Comparison of ENCODE assay signal across 19 cellular contexts in the genomic region with DNA sequence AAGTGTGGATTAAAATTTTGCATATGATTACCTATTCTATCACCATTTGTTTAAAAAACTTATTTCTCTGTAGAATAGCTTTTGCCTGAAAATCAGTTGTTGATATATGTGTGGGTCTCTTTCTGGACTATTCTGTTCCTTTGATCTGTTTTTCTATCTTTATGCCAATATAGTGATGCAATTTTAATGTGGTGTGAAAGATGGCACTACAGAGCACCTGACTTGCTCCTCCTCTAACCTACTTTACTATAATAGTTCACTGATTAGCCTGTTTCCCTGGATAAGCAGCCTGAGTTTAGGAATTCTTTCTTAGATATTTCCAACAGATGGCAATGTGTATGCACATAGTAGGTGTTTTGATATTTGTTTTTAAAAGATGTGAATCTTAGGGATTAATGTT.
A peak's percentile ranks its signal among the peaks of the same experiment; 100 is the strongest.
DNase-seq lines count a peak whose midpoint lies in the region; ATAC-seq and TF ChIP-seq lines count a peak whose summit lies in the region.
"Had no signal": no experiment of that assay in that cellular context is flagged by ENCODE, and none has a peak within 500 bp of the region (broad histone marks: within the 10 kb centered on the region; RNA-seq: fewer than 3 reads in every experiment).

No MANE protein-coding gene starts in this region.

- no peak for ATAC-seq in DND-41 (ENCODE audit: insufficient read depth, low read depth)
- ATAC-seq: K562 had no signal

- no peak overlapping the region for H3K4me3 Mint-ChIP-seq in chondrocyte (ENCODE audit: unreplicated experiment)
- H3K4me3 Mint-ChIP-seq: HFFc6 had no signal

- H4K20me1 ChIP-seq in DND-41 (ENCODE audit: insufficient read depth, low read length) (peaks cover 3% of the 10 kb centered on the region; the same call in 1 of the 2 replicates), PC-9 (ENCODE audit: insufficient read depth) (no peaks in the 10 kb centered on the region)

- peaks cover 13% of the 10 kb centered on the region for H3K4me1 Mint-ChIP-seq in chondrocyte (ENCODE audit: low read depth)

- H3K9ac ChIP-seq in DND-41 (ENCODE audit: low read depth, low read length), result no peak overlapping the region
- H3K9ac ChIP-seq: BLaER1 had no signal

- H3K27me3 ChIP-seq in DND-41 (ENCODE audit: insufficient read depth, low read length, poor library complexity) (no peaks in the 10 kb centered on the region), PC-9 (ENCODE audit: insufficient read depth, low read depth) (no peaks in the 10 kb centered on the region)
- H3K27me3 ChIP-seq: BLaER1 had no signal

- intact Hi-C loops in PC-9 (cut with micrococcal nuclease; ENCODE audit: unreplicated experiment), result no loop called here

- H3K79me2 ChIP-seq in DND-41 (ENCODE audit: insufficient read depth, low read length) (peaks cover 50% of the 10 kb centered on the region), PC-9 (ENCODE audit: low read depth) (no peaks in the 10 kb centered on the region)

- H3K9me3 ChIP-seq in DND-41 (ENCODE audit: insufficient read depth, low read length, severe bottlenecking) (no peaks in the 10 kb centered on the region), PC-9 (ENCODE audit: insufficient read depth, low read depth) (no peaks in the 10 kb centered on the region)
- H3K9me3 ChIP-seq: BLaER1 had no signal

- no peak overlapping the region for H3K27ac ChIP-seq in C4-2B
- H3K27ac ChIP-seq in DND-41 (ENCODE audit: low read length), result no peak overlapping the region
- no peak overlapping the region for H3K27ac ChIP-seq in PC-9
- H3K27ac ChIP-seq: BLaER1, HL-60 had no signal

- POLR2A ChIA-PET in PC-9 (lab: Charles Lee; ENCODE audit: unreplicated experiment), result no interaction called here

- H3F3A ChIP-seq in PC-9 (ENCODE audit: insufficient read depth, low read depth), result no peaks in the 10 kb centered on the region

- DNase-seq in DND-41, result no peak
- DNase-seq in NCI-H748 treated with DMSO at 0.1 percent for 48 hours (lab: John Stamatoyannopoulos, UW), result peak; percentile 16
- no peak for DNase-seq in chondrocyte (ENCODE audit: low spot score)
- no peak for DNase-seq in activated naive CD4-positive, alpha-beta T cell (lab: John Stamatoyannopoulos, UW)
- DNase-seq in cerebellar nuclear complex (lab: John Stamatoyannopoulos, UW), result no peak
- DNase-seq in activated T-cell treated with anti-CD3 and anti-CD28 coated beads for 4 hours, result no peak
- no peak for DNase-seq in PC-9
- DNase-seq: COR-L47, DMS79, HFFc6, NCI-H1105 treated with DMSO at 0.1 percent for 48 hours, NCI-H2029 treated with DMSO at 0.1 percent for 48 hours, NCI-H524, RPMI8226, T-helper 9 cell had no signal

- H3K27ac Mint-ChIP-seq in chondrocyte (ENCODE audit: unreplicated experiment), result no peak overlapping the region
- H3K27ac Mint-ChIP-seq: HFFc6 had no signal

- H3K36me3 Mint-ChIP-seq in chondrocyte (ENCODE audit: low read depth), result no peaks in the 10 kb centered on the region

- CTCF ChIA-PET in PC-9 (lab: Charles Lee), result no interaction called here

- H3K9me2 ChIP-seq in PC-9 (ENCODE audit: insufficient read depth), result no peaks in the 10 kb centered on the region

- H3K36me3 ChIP-seq in DND-41 (ENCODE audit: insufficient read depth, low read length) (no peaks in the 10 kb centered on the region), PC-9 (ENCODE audit: low read depth) (no peaks in the 10 kb centered on the region)

- TF ChIP-seq CTCF in C4-2B (conservative IDR thresholded peaks at IDR 0.05), result peak; percentile 19
- peak; percentile 42 for TF ChIP-seq CTCF in DND-41 (IDR thresholded peaks at IDR 0.05; ENCODE audit: borderline replicate concordance, extremely low read depth, low read length, poor library complexity, severe bottlenecking)
- TF ChIP-seq CTCF in chondrocyte (IDR thresholded peaks at IDR 0.05), result peak; percentile 20
- TF ChIP-seq CTCF in PC-9 (conservative IDR thresholded peaks at IDR 0.05), result no peak

- H3K4me2 ChIP-seq in DND-41 (ENCODE audit: insufficient read depth, low read length) (no peak overlapping the region), PC-9 (no peak overlapping the region)
- H3K4me2 ChIP-seq: BLaER1 had no signal

- no peak overlapping the region for H3K4me3 ChIP-seq in DND-41 (ENCODE audit: low read depth in 1 of 2, low read length in 2 of 2)
- H3K4me3 ChIP-seq in PC-9, result no peak overlapping the region
- H3K4me3 ChIP-seq: BLaER1, K562 had no signal

- H3K9me3 Mint-ChIP-seq in chondrocyte (ENCODE audit: low read depth), result no peaks in the 10 kb centered on the region

- peaks cover 33% of the 10 kb centered on the region for H3K4me1 ChIP-seq in DND-41 (ENCODE audit: insufficient read depth, low read length)
- no peaks in the 10 kb centered on the region for H3K4me1 ChIP-seq in PC-9 (replicated peaks; ENCODE audit: insufficient read depth)

- H2AFZ ChIP-seq in DND-41 (ENCODE audit: low read depth, low read length) (no peak overlapping the region), PC-9 (no peak overlapping the region)

- BruUV-seq in PC-9 (replicated peaks; lab: Mats Ljungman, UMichigan), result no TSS peak

- H3K27me3 Mint-ChIP-seq in chondrocyte (ENCODE audit: low read depth), result no peaks in the 10 kb centered on the region
